Comparison of ENCODE assay signal across 1 cellular context in the genomic region with DNA sequence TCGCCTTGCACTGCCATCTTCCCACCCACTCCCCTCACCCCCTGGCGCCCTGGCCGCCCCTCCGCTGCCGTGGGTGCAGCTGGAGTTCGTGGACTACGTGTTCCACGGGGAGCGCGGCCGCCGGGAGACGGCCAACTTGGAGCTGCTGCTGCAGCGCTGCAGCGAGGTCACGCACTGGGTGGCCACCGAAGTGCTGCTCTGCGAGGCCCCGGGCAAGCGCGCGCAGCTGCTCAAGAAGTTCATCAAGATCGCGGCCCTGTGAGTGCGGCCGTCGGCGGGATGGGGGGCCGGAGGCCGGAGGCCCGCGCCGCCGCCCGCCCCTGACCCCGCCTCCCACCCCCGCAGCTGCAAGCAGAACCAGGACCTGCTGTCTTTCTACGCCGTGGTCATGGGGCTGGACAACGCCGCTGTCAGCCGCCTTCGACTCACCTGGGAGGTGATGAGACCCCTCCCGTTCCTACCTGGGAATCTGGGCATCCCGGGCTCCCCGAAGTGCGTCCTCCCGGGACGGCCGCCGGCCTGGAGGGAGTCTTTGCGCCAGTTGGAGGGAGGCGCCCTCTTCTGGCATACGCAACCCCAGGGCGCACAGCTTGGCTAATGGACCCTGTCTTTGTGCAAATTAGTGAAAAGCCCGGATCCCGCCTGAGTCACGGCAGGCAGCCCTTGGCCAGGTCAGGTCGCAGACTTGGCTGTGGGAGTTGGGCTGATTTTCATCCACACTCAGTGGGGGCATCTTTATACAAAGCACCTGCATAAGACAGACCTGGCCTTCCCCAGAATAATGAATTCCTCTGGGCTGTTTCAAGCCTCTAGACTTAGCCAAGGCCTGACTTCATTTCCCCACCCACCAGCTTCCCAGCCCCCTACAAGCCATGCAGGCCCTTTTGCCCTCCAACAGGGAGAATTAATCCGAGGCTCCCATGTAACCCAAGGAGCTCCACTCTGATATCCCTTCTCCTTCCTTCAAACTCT.
A peak's percentile ranks its signal among the peaks of the same experiment; 100 is the strongest.
TF ChIP-seq lines count a peak whose summit lies in the region.

No MANE protein-coding gene starts in this region.

TF ChIP-seq in GM12878, 131 proteins besides CTCF, POLR2A, EP300 and RAD21 (continues in another document):
- TF ChIP-seq JUNB (IDR thresholded peaks at IDR 0.05) (no peak), EGR1 (IDR thresholded peaks at IDR 0.05; ENCODE audit: borderline replicate concordance in 1 of 2, low read depth in 2 of 2, low read length in 2 of 2) (peak in 1 of 2 experiments; percentile 95; a peak in 2 of 3 replicates), CREM (IDR thresholded peaks at IDR 0.05; ENCODE audit: low read depth) (peak; percentile 30; the same call in 1 of the 2 replicates), SMARCA5 (IDR thresholded peaks at IDR 0.05) (peak; percentile 87; the same call in 1 of the 2 replicates), MTA3 (IDR thresholded peaks at IDR 0.05; ENCODE audit: borderline replicate concordance, low read length) (no peak), ZNF274 (IDR thresholded peaks at IDR 0.05; ENCODE audit: insufficient read depth, insufficient read length) (no peak), SMC3 (IDR thresholded peaks at IDR 0.05; ENCODE audit: borderline replicate concordance, low read length) (peak; percentile 65), NR2F1 (conservative IDR thresholded peaks at IDR 0.05) (peak; percentile 44; the same call in 1 of the 2 replicates), MTA2 (IDR thresholded peaks at IDR 0.05; ENCODE audit: low read depth) (peak; percentile 29; the same call in 1 of the 2 replicates), SP1 (IDR thresholded peaks at IDR 0.05; ENCODE audit: low read depth, low read length) (no peak), DPF2 (IDR thresholded peaks at IDR 0.05) (peak; percentile 43), FOXM1 (IDR thresholded peaks at IDR 0.05; ENCODE audit: low read depth, low read length) (no peak), IKZF2 (IDR thresholded peaks at IDR 0.05) (peak; percentile 54 to 61), FOS (IDR thresholded peaks at IDR 0.05; ENCODE audit: borderline replicate concordance, extremely low read depth, insufficient read length) (no peak), NBN (IDR thresholded peaks at IDR 0.05) (peak; percentile 59), NR2C2 (IDR thresholded peaks at IDR 0.05; ENCODE audit: borderline replicate concordance, control insufficient read depth, insufficient read length, low read depth) (no peak), YY1 (IDR thresholded peaks at IDR 0.05; ENCODE audit: low read depth, low read length) (peak; percentile 70), CHD2 (IDR thresholded peaks at IDR 0.05; ENCODE audit: borderline replicate concordance, low read depth, low read length) (0 out of 2 replicates have a peak, but pooled peaks have one; percentile 40), HCFC1 (IDR thresholded peaks at IDR 0.05; ENCODE audit: low read length) (no peak), CREB1 (IDR thresholded peaks at IDR 0.05; ENCODE audit: low read depth) (0 out of 2 replicates have a peak, but pooled peaks have one; percentile 15), IRF4 (IDR thresholded peaks at IDR 0.05; ENCODE audit: low read depth, low read length) (0 out of 2 replicates have a peak, but pooled peaks have one; percentile 8), CEBPB (IDR thresholded peaks at IDR 0.05; ENCODE audit: borderline replicate concordance in 1 of 2, low read depth in 2 of 2, low read length in 2 of 2) (no peak), BHLHE40 (IDR thresholded peaks at IDR 0.05; ENCODE audit: borderline replicate concordance in 1 of 2, low read depth in 2 of 2, low read length in 1 of 2) (peak; percentile 30 to 35; a peak in 1 of 4 replicates), ZZZ3 (IDR thresholded peaks at IDR 0.05; ENCODE audit: control insufficient read depth, insufficient read length, low read depth) (no peak), SIX5 (IDR thresholded peaks at IDR 0.05; ENCODE audit: low read depth, low read length, severe bottlenecking) (no peak), IKZF1 (conservative IDR thresholded peaks at IDR 0.05) (peak; percentile 90), TBL1XR1 (IDR thresholded peaks at IDR 0.05; ENCODE audit: low read depth, low read length) (no peak), HDGF (IDR thresholded peaks at IDR 0.05) (peak; percentile 49; the same call in 1 of the 2 replicates), BRCA1 (IDR thresholded peaks at IDR 0.05; ENCODE audit: low read depth, low read length) (no peak), RB1 (IDR thresholded peaks at IDR 0.05; ENCODE audit: borderline replicate concordance) (peak; percentile 73; the same call in 1 of the 2 replicates), MEF2B (IDR thresholded peaks at IDR 0.05; ENCODE audit: partially characterized antibody, poor library complexity, severe bottlenecking) (peak; percentile 25), ZBED1 (IDR thresholded peaks at IDR 0.05; ENCODE audit: borderline replicate concordance) (no peak), STAT1 (conservative IDR thresholded peaks at IDR 0.05) (0 out of 2 replicates have a peak, but pooled peaks have one; percentile 46)
- TF ChIP-seq, protein P1, sequence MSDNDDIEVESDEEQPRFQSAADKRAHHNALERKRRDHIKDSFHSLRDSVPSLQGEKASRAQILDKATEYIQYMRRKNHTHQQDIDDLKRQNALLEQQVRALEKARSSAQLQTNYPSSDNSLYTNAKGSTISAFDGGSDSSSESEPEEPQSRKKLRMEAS (IDR thresholded peaks at IDR 0.05; ENCODE audit: low read depth, low read length), result peak; percentile 12; the same call in 1 of the 2 replicates
- TF ChIP-seq, protein P2, sequence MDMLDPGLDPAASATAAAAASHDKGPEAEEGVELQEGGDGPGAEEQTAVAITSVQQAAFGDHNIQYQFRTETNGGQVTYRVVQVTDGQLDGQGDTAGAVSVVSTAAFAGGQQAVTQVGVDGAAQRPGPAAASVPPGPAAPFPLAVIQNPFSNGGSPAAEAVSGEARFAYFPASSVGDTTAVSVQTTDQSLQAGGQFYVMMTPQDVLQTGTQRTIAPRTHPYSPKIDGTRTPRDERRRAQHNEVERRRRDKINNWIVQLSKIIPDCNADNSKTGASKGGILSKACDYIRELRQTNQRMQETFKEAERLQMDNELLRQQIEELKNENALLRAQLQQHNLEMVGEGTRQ (IDR thresholded peaks at IDR 0.05; ENCODE audit: borderline replicate concordance, low read depth, low read length), result no peak
- TF ChIP-seq, protein P3, sequence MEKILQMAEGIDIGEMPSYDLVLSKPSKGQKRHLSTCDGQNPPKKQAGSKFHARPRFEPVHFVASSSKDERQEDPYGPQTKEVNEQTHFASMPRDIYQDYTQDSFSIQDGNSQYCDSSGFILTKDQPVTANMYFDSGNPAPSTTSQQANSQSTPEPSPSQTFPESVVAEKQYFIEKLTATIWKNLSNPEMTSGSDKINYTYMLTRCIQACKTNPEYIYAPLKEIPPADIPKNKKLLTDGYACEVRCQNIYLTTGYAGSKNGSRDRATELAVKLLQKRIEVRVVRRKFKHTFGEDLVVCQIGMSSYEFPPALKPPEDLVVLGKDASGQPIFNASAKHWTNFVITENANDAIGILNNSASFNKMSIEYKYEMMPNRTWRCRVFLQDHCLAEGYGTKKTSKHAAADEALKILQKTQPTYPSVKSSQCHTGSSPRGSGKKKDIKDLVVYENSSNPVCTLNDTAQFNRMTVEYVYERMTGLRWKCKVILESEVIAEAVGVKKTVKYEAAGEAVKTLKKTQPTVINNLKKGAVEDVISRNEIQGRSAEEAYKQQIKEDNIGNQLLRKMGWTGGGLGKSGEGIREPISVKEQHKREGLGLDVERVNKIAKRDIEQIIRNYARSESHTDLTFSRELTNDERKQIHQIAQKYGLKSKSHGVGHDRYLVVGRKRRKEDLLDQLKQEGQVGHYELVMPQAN (conservative IDR thresholded peaks at IDR 0.05), result 0 out of 2 replicates have a peak, but pooled peaks have one; percentile 49
- TF ChIP-seq, protein P4, sequence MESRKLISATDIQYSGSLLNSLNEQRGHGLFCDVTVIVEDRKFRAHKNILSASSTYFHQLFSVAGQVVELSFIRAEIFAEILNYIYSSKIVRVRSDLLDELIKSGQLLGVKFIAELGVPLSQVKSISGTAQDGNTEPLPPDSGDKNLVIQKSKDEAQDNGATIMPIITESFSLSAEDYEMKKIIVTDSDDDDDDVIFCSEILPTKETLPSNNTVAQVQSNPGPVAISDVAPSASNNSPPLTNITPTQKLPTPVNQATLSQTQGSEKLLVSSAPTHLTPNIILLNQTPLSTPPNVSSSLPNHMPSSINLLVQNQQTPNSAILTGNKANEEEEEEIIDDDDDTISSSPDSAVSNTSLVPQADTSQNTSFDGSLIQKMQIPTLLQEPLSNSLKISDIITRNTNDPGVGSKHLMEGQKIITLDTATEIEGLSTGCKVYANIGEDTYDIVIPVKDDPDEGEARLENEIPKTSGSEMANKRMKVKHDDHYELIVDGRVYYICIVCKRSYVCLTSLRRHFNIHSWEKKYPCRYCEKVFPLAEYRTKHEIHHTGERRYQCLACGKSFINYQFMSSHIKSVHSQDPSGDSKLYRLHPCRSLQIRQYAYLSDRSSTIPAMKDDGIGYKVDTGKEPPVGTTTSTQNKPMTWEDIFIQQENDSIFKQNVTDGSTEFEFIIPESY (IDR thresholded peaks at IDR 0.05), result no peak
- TF ChIP-seq, protein P5, sequence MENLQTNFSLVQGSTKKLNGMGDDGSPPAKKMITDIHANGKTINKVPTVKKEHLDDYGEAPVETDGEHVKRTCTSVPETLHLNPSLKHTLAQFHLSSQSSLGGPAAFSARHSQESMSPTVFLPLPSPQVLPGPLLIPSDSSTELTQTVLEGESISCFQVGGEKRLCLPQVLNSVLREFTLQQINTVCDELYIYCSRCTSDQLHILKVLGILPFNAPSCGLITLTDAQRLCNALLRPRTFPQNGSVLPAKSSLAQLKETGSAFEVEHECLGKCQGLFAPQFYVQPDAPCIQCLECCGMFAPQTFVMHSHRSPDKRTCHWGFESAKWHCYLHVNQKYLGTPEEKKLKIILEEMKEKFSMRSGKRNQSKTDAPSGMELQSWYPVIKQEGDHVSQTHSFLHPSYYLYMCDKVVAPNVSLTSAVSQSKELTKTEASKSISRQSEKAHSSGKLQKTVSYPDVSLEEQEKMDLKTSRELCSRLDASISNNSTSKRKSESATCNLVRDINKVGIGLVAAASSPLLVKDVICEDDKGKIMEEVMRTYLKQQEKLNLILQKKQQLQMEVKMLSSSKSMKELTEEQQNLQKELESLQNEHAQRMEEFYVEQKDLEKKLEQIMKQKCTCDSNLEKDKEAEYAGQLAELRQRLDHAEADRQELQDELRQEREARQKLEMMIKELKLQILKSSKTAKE (IDR thresholded peaks at IDR 0.05; ENCODE audit: low read depth, poor library complexity, severe bottlenecking), result peak; percentile 23
- TF ChIP-seq, protein P6, sequence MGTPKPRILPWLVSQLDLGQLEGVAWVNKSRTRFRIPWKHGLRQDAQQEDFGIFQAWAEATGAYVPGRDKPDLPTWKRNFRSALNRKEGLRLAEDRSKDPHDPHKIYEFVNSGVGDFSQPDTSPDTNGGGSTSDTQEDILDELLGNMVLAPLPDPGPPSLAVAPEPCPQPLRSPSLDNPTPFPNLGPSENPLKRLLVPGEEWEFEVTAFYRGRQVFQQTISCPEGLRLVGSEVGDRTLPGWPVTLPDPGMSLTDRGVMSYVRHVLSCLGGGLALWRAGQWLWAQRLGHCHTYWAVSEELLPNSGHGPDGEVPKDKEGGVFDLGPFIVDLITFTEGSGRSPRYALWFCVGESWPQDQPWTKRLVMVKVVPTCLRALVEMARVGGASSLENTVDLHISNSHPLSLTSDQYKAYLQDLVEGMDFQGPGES (IDR thresholded peaks at IDR 0.05), result no peak
- TF ChIP-seq, protein P7, sequence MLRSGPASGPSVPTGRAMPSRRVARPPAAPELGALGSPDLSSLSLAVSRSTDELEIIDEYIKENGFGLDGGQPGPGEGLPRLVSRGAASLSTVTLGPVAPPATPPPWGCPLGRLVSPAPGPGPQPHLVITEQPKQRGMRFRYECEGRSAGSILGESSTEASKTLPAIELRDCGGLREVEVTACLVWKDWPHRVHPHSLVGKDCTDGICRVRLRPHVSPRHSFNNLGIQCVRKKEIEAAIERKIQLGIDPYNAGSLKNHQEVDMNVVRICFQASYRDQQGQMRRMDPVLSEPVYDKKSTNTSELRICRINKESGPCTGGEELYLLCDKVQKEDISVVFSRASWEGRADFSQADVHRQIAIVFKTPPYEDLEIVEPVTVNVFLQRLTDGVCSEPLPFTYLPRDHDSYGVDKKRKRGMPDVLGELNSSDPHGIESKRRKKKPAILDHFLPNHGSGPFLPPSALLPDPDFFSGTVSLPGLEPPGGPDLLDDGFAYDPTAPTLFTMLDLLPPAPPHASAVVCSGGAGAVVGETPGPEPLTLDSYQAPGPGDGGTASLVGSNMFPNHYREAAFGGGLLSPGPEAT (IDR thresholded peaks at IDR 0.05; ENCODE audit: low read depth), result peak; percentile 71; the same call in 1 of the 2 replicates
- TF ChIP-seq, protein P8, sequence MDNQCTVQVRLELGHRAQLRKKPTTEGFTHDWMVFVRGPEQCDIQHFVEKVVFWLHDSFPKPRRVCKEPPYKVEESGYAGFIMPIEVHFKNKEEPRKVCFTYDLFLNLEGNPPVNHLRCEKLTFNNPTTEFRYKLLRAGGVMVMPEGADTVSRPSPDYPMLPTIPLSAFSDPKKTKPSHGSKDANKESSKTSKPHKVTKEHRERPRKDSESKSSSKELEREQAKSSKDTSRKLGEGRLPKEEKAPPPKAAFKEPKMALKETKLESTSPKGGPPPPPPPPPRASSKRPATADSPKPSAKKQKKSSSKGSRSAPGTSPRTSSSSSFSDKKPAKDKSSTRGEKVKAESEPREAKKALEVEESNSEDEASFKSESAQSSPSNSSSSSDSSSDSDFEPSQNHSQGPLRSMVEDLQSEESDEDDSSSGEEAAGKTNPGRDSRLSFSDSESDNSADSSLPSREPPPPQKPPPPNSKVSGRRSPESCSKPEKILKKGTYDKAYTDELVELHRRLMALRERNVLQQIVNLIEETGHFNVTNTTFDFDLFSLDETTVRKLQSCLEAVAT (IDR thresholded peaks at IDR 0.05), result 0 out of 2 replicates have a peak, but pooled peaks have one; percentile 34
- TF ChIP-seq, protein P9, sequence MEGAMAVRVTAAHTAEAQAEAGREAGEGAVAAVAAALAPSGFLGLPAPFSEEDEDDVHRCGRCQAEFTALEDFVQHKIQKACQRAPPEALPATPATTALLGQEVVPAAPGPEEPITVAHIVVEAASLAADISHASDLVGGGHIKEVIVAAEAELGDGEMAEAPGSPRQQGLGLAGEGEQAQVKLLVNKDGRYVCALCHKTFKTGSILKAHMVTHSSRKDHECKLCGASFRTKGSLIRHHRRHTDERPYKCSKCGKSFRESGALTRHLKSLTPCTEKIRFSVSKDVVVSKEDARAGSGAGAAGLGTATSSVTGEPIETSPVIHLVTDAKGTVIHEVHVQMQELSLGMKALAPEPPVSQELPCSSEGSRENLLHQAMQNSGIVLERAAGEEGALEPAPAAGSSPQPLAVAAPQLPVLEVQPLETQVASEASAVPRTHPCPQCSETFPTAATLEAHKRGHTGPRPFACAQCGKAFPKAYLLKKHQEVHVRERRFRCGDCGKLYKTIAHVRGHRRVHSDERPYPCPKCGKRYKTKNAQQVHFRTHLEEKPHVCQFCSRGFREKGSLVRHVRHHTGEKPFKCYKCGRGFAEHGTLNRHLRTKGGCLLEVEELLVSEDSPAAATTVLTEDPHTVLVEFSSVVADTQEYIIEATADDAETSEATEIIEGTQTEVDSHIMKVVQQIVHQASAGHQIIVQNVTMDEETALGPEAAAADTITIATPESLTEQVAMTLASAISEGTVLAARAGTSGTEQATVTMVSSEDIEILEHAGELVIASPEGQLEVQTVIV (IDR thresholded peaks at IDR 0.05; ENCODE audit: borderline replicate concordance, partially characterized antibody), result no peak
